Comparison of ENCODE assay signal across 20 cellular contexts in genomic region chrX:98141466-98141865, GRCh38.
"Had no signal": no experiment of that assay in that cellular context is flagged by ENCODE, and none has a peak within 500 bp of the region (broad histone marks: within the 10 kb centered on the region; RNA-seq: fewer than 3 reads in every experiment).

No MANE protein-coding gene starts in this region.

- ATAC-seq: activated CD8-positive, alpha-beta memory T cell treated with anti-CD3 and anti-CD28 coated beads, Interleukin-2, amount 10 ng/mL, durations not matched to agents 7 days and 5 days; body of pancreas; PC-3 had no signal

- H3K9me3 Mint-ChIP-seq: activated CD4-positive, alpha-beta T cell treated with anti-CD3 and anti-CD28 coated beads, Interleukin-2, amount 10 ng/mL, durations not matched to agents 24 days and 14 days; activated naive CD4-positive, alpha-beta T cell treated with anti-CD3 and anti-CD28 coated beads, Interleukin-2, amount 50 U/mL, for 24 hours; activated T-cell treated with anti-CD3 and anti-CD28 coated beads, Interleukin-2, amount 50 U/mL, for 24 hours had no signal

- H3K27ac Mint-ChIP-seq: activated CD4-positive, alpha-beta T cell treated with anti-CD3 and anti-CD28 coated beads, Interleukin-2, amount 10 ng/mL, durations not matched to agents 24 days and 14 days; activated CD8-positive, alpha-beta memory T cell treated with anti-CD3 and anti-CD28 coated beads, Interleukin-2, amount 10 ng/mL, durations not matched to agents 7 days and 5 days; activated naive CD4-positive, alpha-beta T cell treated with anti-CD3 and anti-CD28 coated beads, Interleukin-2, amount 50 U/mL, for 24 hours; activated T-cell treated with anti-CD3 and anti-CD28 coated beads, Interleukin-2, amount 50 U/mL, for 24 hours; activated T-helper 1 cell treated with anti-CD3 and anti-CD28 coated beads, Interleukin-12 subunit alpha, Interleukin-12 subunit beta, Interleukin-2, Interleukin-4 antibody, amounts not matched to agents 30 ng/mL and 10 ng/mL and 1 ng/mL, durations not matched to agents 14 hours and 24 hours and 36 hours; T-helper 1 cell treated with Interleukin-12 subunit alpha and Interleukin-12 subunit beta and Interleukin-4 antibody, amounts not matched to agents 30 μg/mL and 1 μg/mL, for 36 hours had no signal

- H3K36me3 Mint-ChIP-seq: activated CD8-positive, alpha-beta memory T cell treated with anti-CD3 and anti-CD28 coated beads, Interleukin-2, amount 10 ng/mL, durations not matched to agents 7 days and 5 days; activated naive CD4-positive, alpha-beta T cell treated with anti-CD3 and anti-CD28 coated beads, Interleukin-2, amount 50 U/mL, for 24 hours had no signal

- H3K9me3 ChIP-seq: body of pancreas had no signal

- H3K4me3 Mint-ChIP-seq: activated CD4-positive, alpha-beta T cell treated with anti-CD3 and anti-CD28 coated beads, Interleukin-2, amount 10 ng/mL, durations not matched to agents 24 days and 14 days; activated CD8-positive, alpha-beta memory T cell treated with anti-CD3 and anti-CD28 coated beads, Interleukin-2, amount 10 ng/mL, durations not matched to agents 7 days and 5 days; activated naive CD4-positive, alpha-beta T cell treated with anti-CD3 and anti-CD28 coated beads, Interleukin-2, amount 50 U/mL, for 24 hours; activated T-cell treated with anti-CD3 and anti-CD28 coated beads, Interleukin-2, amount 50 U/mL, for 24 hours; activated T-helper 1 cell treated with anti-CD3 and anti-CD28 coated beads, Interleukin-12 subunit alpha, Interleukin-12 subunit beta, Interleukin-2, Interleukin-4 antibody, amounts not matched to agents 30 ng/mL and 10 ng/mL and 1 ng/mL, durations not matched to agents 14 hours and 24 hours and 36 hours; T-helper 1 cell treated with Interleukin-12 subunit alpha and Interleukin-12 subunit beta and Interleukin-4 antibody, amounts not matched to agents 30 μg/mL and 1 μg/mL, for 36 hours had no signal

- H3K4me3 ChIP-seq: body of pancreas had no signal

- H3K27me3 ChIP-seq: body of pancreas had no signal

- DNase-seq: activated CD4-positive, alpha-beta T cell treated with anti-CD3 and anti-CD28 coated beads, Interleukin-2, amount 10 ng/mL, durations not matched to agents 24 days and 14 days; activated CD4-positive, alpha-beta T cell treated with anti-CD3 and anti-CD28 coated beads, Interleukin-2, amount 50 U/mL, for 48 hours; activated CD4-positive, CD25-positive, alpha-beta regulatory T cell treated with anti-CD3 and anti-CD28 coated beads, Interleukin-2, amount 50 U/mL, for 72 hours; activated CD8-positive, alpha-beta memory T cell treated with anti-CD3 and anti-CD28 coated beads, Interleukin-2, amount 10 ng/mL, durations not matched to agents 7 days and 5 days; activated effector memory CD4-positive, alpha-beta T cell treated with Interleukin-2 at 50 U/mL for 16 hours; activated naive CD4-positive, alpha-beta T cell; activated T-cell treated with anti-CD3 and anti-CD28 coated beads, Interleukin-2, amount 50 U/mL, for 24 hours; aorta; body of pancreas; Kasumi-1; NCI-H1105 treated with DMSO at 0.1 percent for 48 hours; NCI-H1436 treated with DMSO at 0.1 percent for 48 hours; NCI-H187; NCI-H2081; NCI-H524; PC-3; SHP77 treated with DMSO at 0.1 percent for 48 hours had no signal

- H3K4me1 Mint-ChIP-seq: activated CD4-positive, alpha-beta T cell treated with anti-CD3 and anti-CD28 coated beads, Interleukin-2, amount 10 ng/mL, durations not matched to agents 24 days and 14 days; activated CD8-positive, alpha-beta memory T cell treated with anti-CD3 and anti-CD28 coated beads, Interleukin-2, amount 10 ng/mL, durations not matched to agents 7 days and 5 days; activated naive CD4-positive, alpha-beta T cell treated with anti-CD3 and anti-CD28 coated beads, Interleukin-2, amount 50 U/mL, for 24 hours had no signal

- H3K27me3 Mint-ChIP-seq: activated CD4-positive, alpha-beta T cell treated with anti-CD3 and anti-CD28 coated beads, Interleukin-2, amount 10 ng/mL, durations not matched to agents 24 days and 14 days; activated CD8-positive, alpha-beta memory T cell treated with anti-CD3 and anti-CD28 coated beads, Interleukin-2, amount 10 ng/mL, durations not matched to agents 7 days and 5 days; activated naive CD4-positive, alpha-beta T cell treated with anti-CD3 and anti-CD28 coated beads, Interleukin-2, amount 50 U/mL, for 24 hours; activated T-cell treated with anti-CD3 and anti-CD28 coated beads, Interleukin-2, amount 50 U/mL, for 24 hours had no signal

- H3K4me1 ChIP-seq: body of pancreas had no signal

- H3K27ac ChIP-seq: body of pancreas had no signal
